ENCODE assay signal across 7 cellular contexts in genomic region chr4:122945136-122945535, GRCh38. TPM values are rescaled to one million over a fixed set of nuclear protein-coding genes. Genes with fewer than 3 reads are reported as not detected.
DNase-seq lines count a peak whose midpoint lies in the region; ATAC-seq and TF ChIP-seq lines count a peak whose summit lies in the region.
"Not testable (repeated sequence)": the region's sequence is repeated elsewhere in the genome, so short reads cannot be mapped to it uniquely, and the experiment has no call there.

No MANE protein-coding gene starts in this region.

- ATAC-seq in activated CD8-positive, alpha-beta memory T cell treated with anti-CD3 and anti-CD28 coated beads, Interleukin-2, amount 10 ng/mL, durations not matched to agents 7 days and 5 days, result not testable (repeated sequence)
- peak; percentile 71 for ATAC-seq in effector memory CD8-positive, alpha-beta T cell (replicated peaks)

- CTCF ChIA-PET in Calu3 (lab: Charles Lee); activated CD4-positive, alpha-beta T cell treated with anti-CD3 and anti-CD28 coated beads, Interleukin-2, amount 10 ng/mL, durations not matched to agents 7 days and 5 days (lab: Charles Lee): not testable (repeated sequence)
- CTCF ChIA-PET in activated CD8-positive, alpha-beta memory T cell treated with anti-CD3 and anti-CD28 coated beads, Interleukin-2, amount 10 ng/mL, durations not matched to agents 7 days and 5 days (lab: Charles Lee), result interaction anchor here (0.7 kb wide), 1 partner anchor 188 kb away, joined by 3 read pairs; no protein-coding TSS in a partner anchor

- not testable (repeated sequence) for H3K27me3 Mint-ChIP-seq in Calu3 (ENCODE audit: unreplicated experiment); activated CD4-positive, alpha-beta T cell treated with anti-CD3 and anti-CD28 coated beads, Interleukin-2, amount 10 ng/mL, durations not matched to agents 7 days and 5 days; activated CD8-positive, alpha-beta memory T cell treated with anti-CD3 and anti-CD28 coated beads, Interleukin-2, amount 10 ng/mL, durations not matched to agents 7 days and 5 days; effector memory CD8-positive, alpha-beta T cell

- not testable (repeated sequence) for H3K9me3 Mint-ChIP-seq in Calu3 (ENCODE audit: low read depth, unreplicated experiment); activated CD4-positive, alpha-beta T cell treated with anti-CD3 and anti-CD28 coated beads, Interleukin-2, amount 10 ng/mL, durations not matched to agents 7 days and 5 days; activated CD8-positive, alpha-beta memory T cell treated with anti-CD3 and anti-CD28 coated beads, Interleukin-2, amount 10 ng/mL, durations not matched to agents 7 days and 5 days (ENCODE audit: low read depth); effector memory CD8-positive, alpha-beta T cell

- in situ Hi-C loops in transverse colon (cut with MboI; ENCODE audit: low pct_ligation_motif_present in 1 of 4, low pct_unique_long_range_greater_than_20kb in 1 of 4, low sequenced_read_pairs in 3 of 4), result not testable (repeated sequence)

- not testable (repeated sequence) for TF ChIP-seq CTCF in Calu3 (IDR thresholded peaks at IDR 0.05; ENCODE audit: unreplicated experiment); transverse colon (IDR thresholded peaks at IDR 0.05)

- POLR2A ChIA-PET in activated CD4-positive, alpha-beta T cell treated with anti-CD3 and anti-CD28 coated beads, Interleukin-2, amount 10 ng/mL, durations not matched to agents 7 days and 5 days (lab: Charles Lee), result not testable (repeated sequence)

- peaks cover 0 to 11% (median 0%) of the 10 kb centered on the region in 4 donors for H3K36me3 ChIP-seq in transverse colon

- H3K4me3 ChIP-seq in transverse colon, result not testable (repeated sequence)

- DNase-seq in Calu3, result peak; percentile 26
- peak; percentile 29 for DNase-seq in T follicular helper cell (ENCODE audit: low read depth)
- peak; percentile 19 for DNase-seq in activated CD4-positive, alpha-beta T cell treated with anti-CD3 and anti-CD28 coated beads, Interleukin-2, amount 10 ng/mL, durations not matched to agents 7 days and 5 days
- DNase-seq in activated CD8-positive, alpha-beta memory T cell treated with anti-CD3 and anti-CD28 coated beads, Interleukin-2, amount 10 ng/mL, durations not matched to agents 7 days and 5 days, result peak; percentile 82
- peak; percentile 27 for DNase-seq in activated naive CD4-positive, alpha-beta T cell treated with Interleukin-2 at 50 U/mL for 16 hours
- DNase-seq in effector memory CD8-positive, alpha-beta T cell, result peak; percentile 51 to 59 (median 53)
- DNase-seq in transverse colon, result peak; percentile 37

- WGBS in transverse colon (ENCODE audit: low coverage in 1 of 2), 2 donors, result 92 to 100% methylated on average over 3 to 17 of the region's 17 CpGs

- not testable (repeated sequence) for TF ChIP-seq EP300 in transverse colon (IDR thresholded peaks at IDR 0.05; ENCODE audit: low read depth)

- intact Hi-C loops in Calu3 (cut with micrococcal nuclease; ENCODE audit: unreplicated experiment); transverse colon (cut with DNase I; ENCODE audit: low total_unique reads): not testable (repeated sequence)

- not testable (repeated sequence) for BruUV-seq in Calu3 (replicated peaks; lab: Mats Ljungman, UMichigan)

- not testable (repeated sequence) for H3K27ac ChIP-seq in transverse colon

- not testable (repeated sequence) for H3K27me3 ChIP-seq in transverse colon

- not testable (repeated sequence) for H3K9me3 ChIP-seq in transverse colon

- H3K36me3 Mint-ChIP-seq in Calu3 (ENCODE audit: insufficient read depth, unreplicated experiment); effector memory CD8-positive, alpha-beta T cell (ENCODE audit: insufficient read depth): not testable (repeated sequence)
- peaks cover 53% of the 10 kb centered on the region for H3K36me3 Mint-ChIP-seq in activated CD4-positive, alpha-beta T cell treated with anti-CD3 and anti-CD28 coated beads, Interleukin-2, amount 10 ng/mL, durations not matched to agents 7 days and 5 days (ENCODE audit: low read depth)
- peaks cover 49% of the 10 kb centered on the region for H3K36me3 Mint-ChIP-seq in activated CD8-positive, alpha-beta memory T cell treated with anti-CD3 and anti-CD28 coated beads, Interleukin-2, amount 10 ng/mL, durations not matched to agents 7 days and 5 days

- not testable (repeated sequence) for TF ChIP-seq POLR2A in transverse colon (IDR thresholded peaks at IDR 0.05)

- peak overlapping the region; percentile 46 for H3K4me3 Mint-ChIP-seq in Calu3 (ENCODE audit: low read depth, unreplicated experiment)
- not testable (repeated sequence) for H3K4me3 Mint-ChIP-seq in activated CD4-positive, alpha-beta T cell treated with anti-CD3 and anti-CD28 coated beads, Interleukin-2, amount 10 ng/mL, durations not matched to agents 7 days and 5 days
- peak overlapping the region; percentile 20 for H3K4me3 Mint-ChIP-seq in activated CD8-positive, alpha-beta memory T cell treated with anti-CD3 and anti-CD28 coated beads, Interleukin-2, amount 10 ng/mL, durations not matched to agents 7 days and 5 days
- H3K4me3 Mint-ChIP-seq in effector memory CD8-positive, alpha-beta T cell, result peak overlapping the region; percentile 35 to 49

- not testable (repeated sequence) for H3K27ac Mint-ChIP-seq in Calu3 (ENCODE audit: unreplicated experiment); activated CD4-positive, alpha-beta T cell treated with anti-CD3 and anti-CD28 coated beads, Interleukin-2, amount 10 ng/mL, durations not matched to agents 7 days and 5 days
- peak overlapping the region; percentile 76 for H3K27ac Mint-ChIP-seq in activated CD8-positive, alpha-beta memory T cell treated with anti-CD3 and anti-CD28 coated beads, Interleukin-2, amount 10 ng/mL, durations not matched to agents 7 days and 5 days
- H3K27ac Mint-ChIP-seq in effector memory CD8-positive, alpha-beta T cell, result peak overlapping the region; percentile 85 to 86

- not testable (repeated sequence) for H3K4me1 Mint-ChIP-seq in Calu3 (ENCODE audit: low read depth, unreplicated experiment); activated CD4-positive, alpha-beta T cell treated with anti-CD3 and anti-CD28 coated beads, Interleukin-2, amount 10 ng/mL, durations not matched to agents 7 days and 5 days; activated CD8-positive, alpha-beta memory T cell treated with anti-CD3 and anti-CD28 coated beads, Interleukin-2, amount 10 ng/mL, durations not matched to agents 7 days and 5 days
- peaks cover 10 to 14% of the 10 kb centered on the region in 2 donors for H3K4me1 Mint-ChIP-seq in effector memory CD8-positive, alpha-beta T cell (ENCODE audit: low read depth in 2 of 2)

- H3K4me1 ChIP-seq in transverse colon, result not testable (repeated sequence)

RNA-seq across cellular contexts. Expression of gene NUDT6, which starts 22.7 kb away (rescaled TPM):
- total RNA-seq in Calu3 (2022) (4.9 and 5.4 TPM in 2 replicates), transverse colon (10 to 100 TPM in 2 of 4 donors, 1 to 10 TPM in 2; 2.2 to 13.5 (median 7.3) TPM)
- 10 to 100 TPM; 10.4 to 11.8 TPM for total RNA-seq in activated CD4-positive, alpha-beta T cell treated with anti-CD3 and anti-CD28 coated beads, Interleukin-2, amount 10 ng/mL, durations not matched to agents 7 days and 5 days
- total RNA-seq in activated CD8-positive, alpha-beta memory T cell treated with anti-CD3 and anti-CD28 coated beads, Interleukin-2, amount 10 ng/mL, durations not matched to agents 7 days and 5 days, result 10 to 100 TPM; 14.7 to 15.6 TPM

Comparison
In these comparisons a context has a peak if more than half of its experiments do, and no peak if none do; other contexts are left out.
1. DNase-seq: peak in every context shown above with its lines; median percentile 82 in activated CD8-positive, alpha-beta memory T cell treated with anti-CD3 and anti-CD28 coated beads, Interleukin-2, amount 10 ng/mL, durations not matched to agents 7 days and 5 days; 53 in effector memory CD8-positive, alpha-beta T cell; 37 in transverse colon; 29 in T follicular helper cell; 27 in activated naive CD4-positive, alpha-beta T cell treated with Interleukin-2 at 50 U/mL for 16 hours; 26 in Calu3; 19 in activated CD4-positive, alpha-beta T cell treated with anti-CD3 and anti-CD28 coated beads, Interleukin-2, amount 10 ng/mL, durations not matched to agents 7 days and 5 days.